Comparison of ENCODE assay signal across 2 cellular contexts in genomic region chr19:47561440-47562045, GRCh38.
A peak's percentile ranks its signal among the peaks of the same experiment; 100 is the strongest.
TF ChIP-seq lines count a peak whose summit lies in the region.

No MANE protein-coding gene starts in this region.

TF ChIP-seq in GM23338, 12 proteins besides CTCF, POLR2A, EP300 and RAD21:
- TF ChIP-seq POLR2AphosphoS5 (IDR thresholded peaks at IDR 0.05; ENCODE audit: low read depth), result no peak
- TF ChIP-seq ZNF114 (CRISPR knock-in tag; IDR thresholded peaks at IDR 0.05), result no peak

TF ChIP-seq in K562, 482 proteins besides CTCF, POLR2A, EP300 and RAD21:
- no peak for TF ChIP-seq ZNF239 (CRISPR knock-in tag; IDR thresholded peaks at IDR 0.05)
- TF ChIP-seq HNRNPLL (IDR thresholded peaks at IDR 0.05; ENCODE audit: low read depth, low read length, poor library complexity, severe bottlenecking), result no peak
- TF ChIP-seq E2F6 (IDR thresholded peaks at IDR 0.05; ENCODE audit: borderline replicate concordance in 1 of 2, extremely low read depth in 1 of 2, insufficient read depth in 1 of 2, insufficient read length in 1 of 2, low read depth in 1 of 2, low read length in 1 of 2, poor library complexity in 1 of 2, severe bottlenecking in 1 of 2), result no peak
- no peak for TF ChIP-seq HNRNPUL1 (IDR thresholded peaks at IDR 0.05; ENCODE audit: low read length)
- peak; percentile 68 for TF ChIP-seq MEF2D (tag; conservative IDR thresholded peaks at IDR 0.05; ENCODE audit: low read depth)
- TF ChIP-seq MLLT1 (IDR thresholded peaks at IDR 0.05), result peak in 1 of 2 experiments; percentile 46; a peak in 1 of 4 replicates
- no peak for TF ChIP-seq E2F8 (IDR thresholded peaks at IDR 0.05; ENCODE audit: low read depth, partially characterized antibody)
- TF ChIP-seq TAF9B (IDR thresholded peaks at IDR 0.05; ENCODE audit: partially characterized antibody), result no peak
- TF ChIP-seq FOXA1 (IDR thresholded peaks at IDR 0.05; ENCODE audit: borderline replicate concordance), result 0 out of 2 replicates have a peak, but pooled peaks have one; percentile 29
- no peak for TF ChIP-seq CCNT2 (IDR thresholded peaks at IDR 0.05; ENCODE audit: borderline replicate concordance, extremely low read depth, insufficient read length, low read depth, low read length)
- 0 out of 2 replicates have a peak, but pooled peaks have one; percentile 37 for TF ChIP-seq HES1 (IDR thresholded peaks at IDR 0.05; ENCODE audit: low read depth)
- peak in 1 of 2 experiments; percentile 81; a peak in 2 of 4 replicates for TF ChIP-seq FOXA3 (CRISPR knock-in tag; conservative IDR thresholded peaks at IDR 0.05 in 1 of 2, IDR thresholded peaks at IDR 0.05 in 1 of 2)
TF ChIP-seq in K562: peak in this region for 5.
